ENCODE assay signal across 13 cellular contexts in the genomic region with DNA sequence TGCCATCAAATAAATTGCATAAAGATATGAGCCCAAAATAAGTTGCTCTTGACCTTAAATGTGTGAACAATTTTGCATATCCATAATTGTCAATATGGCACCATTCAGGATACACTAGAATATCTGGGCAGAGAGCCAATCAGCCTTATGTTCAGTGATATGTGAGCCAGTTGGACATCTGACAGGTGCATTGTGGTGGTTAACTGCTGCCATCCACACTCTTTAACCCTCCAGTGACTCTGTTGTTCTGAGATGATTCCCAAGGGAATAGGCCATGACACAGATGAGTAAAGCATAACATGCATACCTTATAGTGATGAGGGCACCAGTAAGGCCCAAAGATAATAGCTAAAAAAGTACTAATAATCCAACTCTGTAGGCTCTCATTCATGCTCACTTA.
DNase-seq lines count a peak whose midpoint lies in the region; ATAC-seq and TF ChIP-seq lines count a peak whose summit lies in the region.
"Had no signal": no experiment of that assay in that cellular context is flagged by ENCODE, and none has a peak within 500 bp of the region (broad histone marks: within the 10 kb centered on the region; RNA-seq: fewer than 3 reads in every experiment).

No MANE protein-coding gene starts in this region.

- peak; percentile 70 for ATAC-seq in HG03060 (IDR thresholded peaks at IDR 0.05; ENCODE audit: low read depth, unreplicated experiment)
- ATAC-seq: T-cell had no signal

- no peak for TF ChIP-seq POLR2A in erythroblast (IDR thresholded peaks at IDR 0.05; ENCODE audit: low read length)

- DNase-seq in NCI-H187 treated with DMSO at 0.1 percent for 48 hours (lab: John Stamatoyannopoulos, UW) (peak; percentile 55), NCI-H748 (lab: John Stamatoyannopoulos, UW; ENCODE audit: unreplicated experiment) (peak; percentile 91), myocyte (ENCODE audit: low read depth) (peak; percentile 96), erythroblast (lab: John Stamatoyannopoulos, UW) (no peak)
- DNase-seq in stimulated activated CD4-positive, alpha-beta T cell treated with anti-CD3 and anti-CD28 coated beads, Interleukin-1b, Interleukin-23, amount 100 ng/mL, for 48 hours: no peak
- no peak for DNase-seq in activated T-cell treated with anti-CD3 and anti-CD28 coated beads, Interleukin-2, amount 50 U/mL, for 1 hour
- DNase-seq in stimulated activated CD4-positive, alpha-beta T cell treated with anti-CD3 and anti-CD28 coated beads, Interleukin-2, amount 100 ng/mL, for 24 hours: no peak
- DNase-seq: CD4-positive, CD25-positive, alpha-beta regulatory T cell; colonic mucosa; esophagus squamous epithelium; Peyer's patch; T-cell had no signal

Comparison
In these comparisons a context has a peak if more than half of its experiments do, and no peak if none do; other contexts are left out.
1. DNase-seq: peak in NCI-H187 treated with DMSO at 0.1 percent for 48 hours (single experiment), NCI-H748 (single experiment) and myocyte (single experiment); none in stimulated activated CD4-positive, alpha-beta T cell treated with anti-CD3 and anti-CD28 coated beads, Interleukin-1b, Interleukin-23, amount 100 ng/mL, for 48 hours (single experiment), activated T-cell treated with anti-CD3 and anti-CD28 coated beads, Interleukin-2, amount 50 U/mL, for 1 hour (single experiment), erythroblast (0 of 2) and stimulated activated CD4-positive, alpha-beta T cell treated with anti-CD3 and anti-CD28 coated beads, Interleukin-2, amount 100 ng/mL, for 24 hours (0 of 2).